10 cellular contexts compared by ENCODE assay signal in genomic region chr6:144264270-144265060, GRCh38. TPM values are rescaled to one million over a fixed set of nuclear protein-coding genes. Genes with fewer than 3 reads are reported as not detected.
A peak's percentile ranks its signal among the peaks of the same experiment; 100 is the strongest.
DNase-seq lines count a peak whose midpoint lies in the region; ATAC-seq lines count a peak whose summit lies in the region.
"Had no signal": no experiment of that assay in that cellular context is flagged by ENCODE, and none has a peak within 500 bp of the region (broad histone marks: within the 10 kb centered on the region; RNA-seq: fewer than 3 reads in every experiment).

No MANE protein-coding gene starts in this region.

- no peak overlapping the region for H2BK15ac ChIP-seq in mesenchymal stem cell (ENCODE audit: low read depth, poor library complexity, severe bottlenecking)

- H3K27ac ChIP-seq in mesenchymal stem cell (ENCODE audit: low read length, poor library complexity, severe bottlenecking): peak overlapping the region; percentile 100
- H3K27ac ChIP-seq: BLaER1 had no signal

- peak overlapping the region in 1 of 2 experiments; percentile 3 for H3K4me3 ChIP-seq in mesenchymal stem cell (ENCODE audit: insufficient read depth in 1 of 2, low read depth in 1 of 2, low read length in 2 of 2)
- H3K4me3 ChIP-seq: BLaER1 had no signal

- H3K18ac ChIP-seq in mesenchymal stem cell (ENCODE audit: low read depth in 1 of 2, low read length in 2 of 2): peak overlapping the region in 1 of 2 experiments; percentile 45

- peak overlapping the region; percentile 57 for H3K9ac ChIP-seq in mesenchymal stem cell (ENCODE audit: low read length)
- H3K9ac ChIP-seq: BLaER1 had no signal

- peak overlapping the region; percentile 95 for H2AK5ac ChIP-seq in mesenchymal stem cell (ENCODE audit: low read length, severe bottlenecking)

- H2AFZ ChIP-seq in mesenchymal stem cell (ENCODE audit: low read depth, low read length): no peak overlapping the region

- WGBS in mesenchymal stem cell: 33% methylated on average over 4 of the region's 7 CpGs

- H3K79me1 ChIP-seq in mesenchymal stem cell (replicated peaks; ENCODE audit: low read length, poor library complexity, severe bottlenecking): peaks cover 3% of the 10 kb centered on the region

- no peak for ATAC-seq in GM18517 (IDR thresholded peaks at IDR 0.05; ENCODE audit: unreplicated experiment)
- no peak for ATAC-seq in HG03196 (IDR thresholded peaks at IDR 0.05; ENCODE audit: unreplicated experiment)
- no peak for ATAC-seq in HG02588 (IDR thresholded peaks at IDR 0.05; ENCODE audit: unreplicated experiment)

- no peak overlapping the region for H3K14ac ChIP-seq in mesenchymal stem cell (ENCODE audit: low read length in 2 of 2)

- DNase-seq in A172 (ENCODE audit: low spot score) (peak; percentile 95), LHCN-M2 (ENCODE audit: low read depth) (peak; percentile 94), ecto neural progenitor cell (ENCODE audit: low spot score) (peak; percentile 56), mesenchymal stem cell (peak; percentile 89)
- no peak for DNase-seq in stimulated activated CD4-positive, alpha-beta T cell treated with anti-CD3 and anti-CD28 coated beads, Interleukin-12 subunit alpha, Interleukin-12 subunit beta, amount 100 ng/mL, for 4 hours
- DNase-seq: NCI-H2227 treated with DMSO at 0.1 percent for 48 hours had no signal

- H4K91ac ChIP-seq in mesenchymal stem cell (ENCODE audit: low read length): no peak overlapping the region

- peak overlapping the region; percentile 94 for H2BK5ac ChIP-seq in mesenchymal stem cell (ENCODE audit: low read depth, low read length, poor library complexity, severe bottlenecking)

- no peak overlapping the region for H2BK12ac ChIP-seq in mesenchymal stem cell (ENCODE audit: low read length in 2 of 2)

- no peaks in the 10 kb centered on the region for H3K9me3 ChIP-seq in mesenchymal stem cell (ENCODE audit: control insufficient read depth, low read length)
- H3K9me3 ChIP-seq: BLaER1 had no signal

- no peak overlapping the region for H4K8ac ChIP-seq in mesenchymal stem cell (ENCODE audit: low read length)

- peak overlapping the region; percentile 45 for H3K4me2 ChIP-seq in mesenchymal stem cell (ENCODE audit: low read length, poor library complexity, severe bottlenecking)
- H3K4me2 ChIP-seq: BLaER1 had no signal

- H2BK120ac ChIP-seq in mesenchymal stem cell (ENCODE audit: low read depth, low read length): peak overlapping the region; percentile 64

- no peaks in the 10 kb centered on the region for H3K36me3 ChIP-seq in mesenchymal stem cell (ENCODE audit: control insufficient read depth in 1 of 2, insufficient read depth in 2 of 2, low read depth in 1 of 2, low read length in 2 of 2)
- H3K36me3 ChIP-seq: BLaER1 had no signal

- H3K4me1 ChIP-seq in mesenchymal stem cell (ENCODE audit: control insufficient read depth, insufficient read depth, low read depth, low read length): peaks cover 6% of the 10 kb centered on the region
- H3K4me1 ChIP-seq: BLaER1 had no signal

- no peaks in the 10 kb centered on the region for H3K27me3 ChIP-seq in mesenchymal stem cell (ENCODE audit: control insufficient read depth in 1 of 2, insufficient read depth in 1 of 2, low read length in 2 of 2)
- H3K27me3 ChIP-seq: BLaER1 had no signal

- H3K4ac ChIP-seq in mesenchymal stem cell (ENCODE audit: low read depth in 1 of 2, low read length in 2 of 2): no peak overlapping the region

- H3K23ac ChIP-seq in mesenchymal stem cell (ENCODE audit: low read length in 2 of 2): no peak overlapping the region

RNA-seq across cellular contexts. Expression of gene UTRN, which starts 20.7 kb away (rescaled TPM):
- total RNA-seq in A172 (2014; rRNA removed; shearing (Covaris generic)): 31.9 and 37.0 TPM in 2 replicates
- total RNA-seq in LHCN-M2 (2014; rRNA removed): 71.8 and 92.4 TPM in 2 replicates
- polyA plus RNA-seq in LHCN-M2 (2012): 21.7 TPM
- 14.5 TPM for polyA plus RNA-seq in mesenchymal stem cell (2013, experiment 1 of 2)
- polyA plus RNA-seq in mesenchymal stem cell (2013, experiment 2 of 2): 12.9 TPM
